ENCODE assay signal across 9 cellular contexts in genomic region chr1:223129229-223129851, GRCh38. TPM values are rescaled to one million over a fixed set of nuclear protein-coding genes. Genes with fewer than 3 reads are reported as not detected.
DNase-seq lines count a peak whose midpoint lies in the region; ATAC-seq, FAIRE-seq and TF ChIP-seq lines count a peak whose summit lies in the region.
"Had no signal": no experiment of that assay in that cellular context is flagged by ENCODE, and none has a peak within 500 bp of the region (broad histone marks: within the 10 kb centered on the region; RNA-seq: fewer than 3 reads in every experiment).

No MANE protein-coding gene starts in this region.

- no peaks in the 10 kb centered on the region for H3K9me1 ChIP-seq in K562 (ENCODE audit: control insufficient read depth, insufficient read depth, low read length)

- TF ChIP-seq EP300 in K562 (IDR thresholded peaks at IDR 0.05; ENCODE audit: low read length) = no peak

- H3K79me2 ChIP-seq in K562 (ENCODE audit: control insufficient read depth, insufficient read depth, low read length) = no peaks in the 10 kb centered on the region

- H4K20me1 ChIP-seq in K562 (replicated peaks; ENCODE audit: control insufficient read depth, insufficient read depth, low read length) = no peaks in the 10 kb centered on the region

- TF ChIP-seq CTCF in K562 (IDR thresholded peaks at IDR 0.05 in 2 of 3, conservative IDR thresholded peaks at IDR 0.05 in 1 of 3; ENCODE audit: insufficient read depth in 2 of 3, low read depth in 1 of 3, low read length in 3 of 3) = peak; percentile 85 to 94 (median 93)

- H3K4me2 ChIP-seq in K562 (ENCODE audit: insufficient read depth, low read length) = peak overlapping the region; percentile 14

- WGBS in K562 (ENCODE audit: insufficient coverage, low coverage, missing lambda C conversion rate) = 24% methylated on average over 32 of the region's 35 CpGs

- intact Hi-C loops in K562 (cut with micrococcal nuclease) = loop anchor here (2.0 kb wide), 1 partner anchor 335 kb away; no protein-coding TSS in a partner anchor

- TF ChIP-seq POLR2A in K562 (conservative IDR thresholded peaks at IDR 0.05) = no peak

- CTCF ChIA-PET in K562 (lab: Yijun Ruan, JAX; ENCODE audit: low intra/inter-chr PET ratio) = interaction anchor here (0.7 kb wide), 1 partner anchor 837 kb away, joined by 3 read pairs; no protein-coding TSS in a partner anchor

- ATAC-seq in HG02852 (IDR thresholded peaks at IDR 0.05; ENCODE audit: unreplicated experiment) (peak; percentile 59), K562 (peak; percentile 97), HG03108 (IDR thresholded peaks at IDR 0.05; ENCODE audit: unreplicated experiment) (no peak), GM21737 (IDR thresholded peaks at IDR 0.05; ENCODE audit: unreplicated experiment) (no peak)

- H3K4me3 ChIP-seq in K562 = no peak overlapping the region
- H3K4me3 ChIP-seq: SJCRH30 had no signal

- in situ Hi-C loops in K562 (cut with MboI) = loop anchor here (25.0 kb wide), 1 partner anchor 558 kb away; no protein-coding TSS in a partner anchor

- H3K36me3 ChIP-seq in K562 (ENCODE audit: control insufficient read depth, insufficient read depth, low read length) = no peaks in the 10 kb centered on the region
- H3K36me3 ChIP-seq: SJCRH30 had no signal

- peak; percentile 55 for DNase-seq in DMS53 treated with DMSO at 0.1 percent for 48 hours (lab: John Stamatoyannopoulos, UW; ENCODE audit: unreplicated experiment)
- peak; percentile 19 to 54 (median 41) for DNase-seq in T-helper 2 cell
- DNase-seq in K562 (ENCODE audit: extremely low read depth in 1 of 4, low spot score in 3 of 4) = peak; percentile 80 to 89 (median 88)
- DNase-seq in iPS-NIHi7 (ENCODE audit: extremely low spot score) = peak; percentile 90
- peak; percentile 42 to 59 for DNase-seq in stimulated activated CD4-positive, alpha-beta T cell treated with anti-CD3 and anti-CD28 coated beads, Interleukin-15, amount 100 ng/mL, for 1 hour (ENCODE audit: low read depth in 1 of 2, low spot score in 1 of 2)

- POLR2A ChIA-PET in K562 (lab: Yijun Ruan, JAX) = interaction anchor here (0.7 to 1.2 kb wide), 3 partner anchors 8 to 338 kb away, joined by 3 read pairs; partner anchors contain the start of gene TLR5

- H3K27me3 ChIP-seq in K562 (ENCODE audit: control insufficient read depth in 2 of 2, insufficient read depth in 2 of 2, low read length in 2 of 2) = peaks cover 0 to 9% of the 10 kb centered on the region in 2 experiments; a peak in 1 of 5 replicates
- H3K27me3 ChIP-seq: SJCRH30 had no signal

- FAIRE-seq in K562 (lab: Jason Lieb, UNC) = no peak

- peak overlapping the region in 1 of 2 experiments; percentile 80; a peak in 2 of 4 replicates for H3K9ac ChIP-seq in K562 (ENCODE audit: insufficient read depth in 1 of 2, low read depth in 2 of 2, low read length in 2 of 2)

- TF ChIP-seq RAD21 in K562 (CRISPR knock-in tag; conservative IDR thresholded peaks at IDR 0.05 in 1 of 2, IDR thresholded peaks at IDR 0.05 in 1 of 2) = peak in 1 of 2 experiments; percentile 61; a peak in 3 of 4 replicates

- H3K4me1 ChIP-seq in K562 (replicated peaks in 1 of 2; ENCODE audit: control insufficient read depth in 2 of 2, insufficient read depth in 2 of 2, low read length in 2 of 2) = peaks cover 0 to 11% of the 10 kb centered on the region in 2 experiments; a peak in 2 of 5 replicates
- H3K4me1 ChIP-seq: SJCRH30 had no signal

- no peak overlapping the region for H3K27ac ChIP-seq in K562 (ENCODE audit: extremely low read depth, low read depth, low read length)
- H3K27ac ChIP-seq: SJCRH30 had no signal

- H3K9me3 ChIP-seq in K562 (replicated peaks; ENCODE audit: control insufficient read depth, insufficient read depth, low read depth, low read length) = no peaks in the 10 kb centered on the region
- H3K9me3 ChIP-seq: SJCRH30 had no signal

- peak overlapping the region; percentile 86 for H2AFZ ChIP-seq in K562 (ENCODE audit: low read depth, low read length)

- no TSS peak for BruUV-seq in K562 (replicated peaks; lab: Mats Ljungman, UMichigan)

TF ChIP-seq in K562, 482 proteins besides CTCF, POLR2A, EP300 and RAD21 (continues in another document):
- TF ChIP-seq CSDE1 (IDR thresholded peaks at IDR 0.05) (no peak), THRB (CRISPR knock-in tag; conservative IDR thresholded peaks at IDR 0.05) (no peak), EP400 (IDR thresholded peaks at IDR 0.05) (no peak), IRF1 (CRISPR knock-in tag; IDR thresholded peaks at IDR 0.05; ENCODE audit: borderline replicate concordance) (no peak), ZSCAN29 (IDR thresholded peaks at IDR 0.05) (no peak), UBTF (IDR thresholded peaks at IDR 0.05; ENCODE audit: borderline replicate concordance in 1 of 2, low read depth in 2 of 2, low read length in 2 of 2) (peak in 1 of 2 experiments; percentile 63; a peak in 1 of 4 replicates)

RNA-seq across cellular contexts. Expression of gene TLR5, which starts 13.7 kb away (rescaled TPM):
- total RNA-seq in K562 (2011; cell fraction: chromatin; rRNA removed; ENCODE audit: low replicate concordance) = 16.1 and 23.2 TPM in 2 replicates
- total RNA-seq in K562 (2011; cell fraction: nucleolus; rRNA removed) = 13.3 and 14.8 TPM in 2 replicates
- 14.8 and 22.7 TPM in 2 replicates for total RNA-seq in K562 (2011; cell fraction: nucleoplasm; rRNA removed)
- total RNA-seq in K562 (2014; rRNA removed) (1.4 and 1.5 TPM in 2 replicates), K562 (2014; rRNA removed; fragmentation: Illumina TruSeq; extraction: Trizol) (1.9 and 2.6 TPM in 2 replicates), K562 (2015; rRNA removed; fragmentation: Illumina TruSeq; extraction: Trizol) (0.94 and 1.1 TPM in 2 replicates), K562 (2021) (1.8 and 2.8 TPM in 2 replicates)
- polyA plus RNA-seq in K562 (2011; rRNA removed) (3.3 and 7.4 TPM in 2 replicates), K562 (2014; fragmentation: Illumina TruSeq; extraction: Trizol) (1.9 and 2.4 TPM in 2 replicates), K562 (2014; fragmentation: Nextera tagmentation; extraction: Ambion mirVana) (1 to 10 TPM in 1 of 2 experiments, under 1 TPM in 1; 0.93 to 1.0 TPM), K562 (2014; rRNA removed) (2.9 and 3.2 TPM in 2 replicates)
- polyA plus RNA-seq in K562 (2011; cell fraction: cytosol; rRNA removed) = 8.9 and 20.6 TPM in 2 replicates
- polyA plus RNA-seq in K562 (2011; cell fraction: nucleus; rRNA removed) = 11.1 and 28.8 TPM in 2 replicates
- 0.82 and 1.3 TPM in 2 replicates for polyA plus RNA-seq in K562 (2012)
- polyA minus RNA-seq in K562 (2011; rRNA and poly(A)+ RNA removed) = 3.9 and 7.9 TPM in 2 replicates
- 1.5 TPM in 1 of 2 replicates, not detected in the other for polyA minus RNA-seq in K562 (2011; cell fraction: cytosol; rRNA and poly(A)+ RNA removed)
- 7.6 and 13.1 TPM in 2 replicates for polyA minus RNA-seq in K562 (2011; cell fraction: nucleus; rRNA and poly(A)+ RNA removed)

Comparison
In these comparisons a context has a peak if more than half of its experiments do, and no peak if none do; other contexts are left out.
1. ATAC-seq: peak in HG02852 (single experiment) and K562 (single experiment); none in HG03108 (single experiment) and GM21737 (single experiment).
2. Peak in every context shown above with its lines, with median percentiles within 50 percentile points of each other: DNase-seq.